ENCODE assay signal across 19 cellular contexts in genomic region chr7:86972072-86972471, GRCh38.
DNase-seq lines count a peak whose midpoint lies in the region; ATAC-seq, FAIRE-seq and TF ChIP-seq lines count a peak whose summit lies in the region.
"Had no signal": no experiment of that assay in that cellular context is flagged by ENCODE, and none has a peak within 500 bp of the region (broad histone marks: within the 10 kb centered on the region; RNA-seq: fewer than 3 reads in every experiment).

No MANE protein-coding gene starts in this region.

- H3K9me3 Mint-ChIP-seq in astrocyte (ENCODE audit: unreplicated experiment) = no peaks in the 10 kb centered on the region
- H3K9me3 Mint-ChIP-seq: CD4-positive, alpha-beta T cell had no signal

- H3K36me3 ChIP-seq in HUES64 (ENCODE audit: insufficient read depth, low read length) (no peaks in the 10 kb centered on the region), astrocyte (ENCODE audit: insufficient read depth, low read length) (no peaks in the 10 kb centered on the region)

- H3K27me3 ChIP-seq in HUES64 (ENCODE audit: insufficient read depth, low read length) (no peaks in the 10 kb centered on the region), astrocyte (ENCODE audit: insufficient read depth, low read length) (no peaks in the 10 kb centered on the region)

- H3K4me3 ChIP-seq in HUES64 (ENCODE audit: low read length) (no peak overlapping the region), astrocyte (ENCODE audit: insufficient read depth, low read depth, low read length) (no peak overlapping the region)

- no peak for TF ChIP-seq CTCF in astrocyte (IDR thresholded peaks at IDR 0.05; ENCODE audit: insufficient read depth, low read depth, low read length)

- no peak for ATAC-seq in GM21360 (IDR thresholded peaks at IDR 0.05; ENCODE audit: unreplicated experiment)

- H3K9me3 ChIP-seq in HUES64 (ENCODE audit: insufficient read depth, low read depth, low read length) = no peaks in the 10 kb centered on the region
- no peaks in the 10 kb centered on the region for H3K9me3 ChIP-seq in astrocyte (ENCODE audit: insufficient read depth, low read depth, low read length)
- H3K9me3 ChIP-seq: SK-N-SH had no signal

- no peak overlapping the region for H3K4me2 ChIP-seq in astrocyte (ENCODE audit: low read length)
- H3K4me2 ChIP-seq: SK-N-SH had no signal

- no peaks in the 10 kb centered on the region for H3K79me2 ChIP-seq in astrocyte (ENCODE audit: insufficient read depth, low read length)

- H3K27ac ChIP-seq in HUES64 (ENCODE audit: low read depth, low read length) = peak overlapping the region; percentile 69
- H3K27ac ChIP-seq in astrocyte (ENCODE audit: low read depth, low read length) = no peak overlapping the region

- no peaks in the 10 kb centered on the region for H3K4me1 Mint-ChIP-seq in astrocyte (ENCODE audit: low read depth, unreplicated experiment)

- H4K20me1 ChIP-seq in astrocyte (ENCODE audit: insufficient read depth, low read length) = no peaks in the 10 kb centered on the region

- H3K4me3 Mint-ChIP-seq in astrocyte (ENCODE audit: unreplicated experiment) = no peak overlapping the region
- H3K4me3 Mint-ChIP-seq: B cell; CD4-positive, alpha-beta T cell had no signal

- H3K4me1 ChIP-seq in HUES64 (ENCODE audit: insufficient read depth, low read length) (peaks cover 47% of the 10 kb centered on the region), astrocyte (ENCODE audit: insufficient read depth, low read length) (no peaks in the 10 kb centered on the region)

- no peak for FAIRE-seq in astrocyte (lab: Jason Lieb, UNC)
- FAIRE-seq: H54, HTR-8/SVneo, RCC 7860 had no signal

- 88% methylated on average over 2 of the region's 2 CpGs for WGBS in HUES64

- H3K27me3 Mint-ChIP-seq in astrocyte (ENCODE audit: low read depth, unreplicated experiment) = no peaks in the 10 kb centered on the region
- H3K27me3 Mint-ChIP-seq: CD4-positive, alpha-beta T cell had no signal

- DNase-seq in astrocyte (ENCODE audit: low read depth) = peak; percentile 44
- peak; percentile 42 for DNase-seq in iPS DF 19.7 (ENCODE audit: low read depth, low spot score)
- DNase-seq in NCI-H526 (lab: John Stamatoyannopoulos, UW) = no peak
- DNase-seq in stimulated activated CD4-positive, alpha-beta T cell treated with anti-CD3 and anti-CD28 coated beads, Interleukin-4, amount 100 ng/mL, for 4 hours = no peak
- DNase-seq in activated effector memory CD4-positive, alpha-beta T cell treated with Interleukin-2 at 50 U/mL for 16 hours = no peak
- DNase-seq: CD4-positive, alpha-beta T cell; NCI-H1048; NCI-H146; NCI-H2081; NCI-H510A treated with DMSO at 0.1 percent for 48 hours; Right ventricle myocardium superior; SK-N-SH; T-helper 1 cell had no signal

- no peak overlapping the region for H2AFZ ChIP-seq in astrocyte (ENCODE audit: low read depth, low read length)

- no peak overlapping the region for H3K27ac Mint-ChIP-seq in astrocyte (ENCODE audit: unreplicated experiment)
- H3K27ac Mint-ChIP-seq: B cell; CD4-positive, alpha-beta T cell had no signal

- H3K9ac ChIP-seq in HUES64 (ENCODE audit: low read depth, low read length) = no peak overlapping the region
- no peak overlapping the region for H3K9ac ChIP-seq in astrocyte (ENCODE audit: low read length)
- H3K9ac ChIP-seq: SK-N-SH had no signal

- H3K36me3 Mint-ChIP-seq in astrocyte (ENCODE audit: low read depth, unreplicated experiment) = no peaks in the 10 kb centered on the region

Comparison
In these comparisons a context has a peak if more than half of its experiments do, and no peak if none do; other contexts are left out.
1. DNase-seq: peak in astrocyte (single experiment) and iPS DF 19.7 (single experiment); none in NCI-H526 (0 of 2), stimulated activated CD4-positive, alpha-beta T cell treated with anti-CD3 and anti-CD28 coated beads, Interleukin-4, amount 100 ng/mL, for 4 hours (0 of 2) and activated effector memory CD4-positive, alpha-beta T cell treated with Interleukin-2 at 50 U/mL for 16 hours (single experiment).